In genomic region chr17:81345211-81346089, GRCh38 we compare ENCODE assay signal across 8 cellular contexts. TPM values are rescaled to one million over a fixed set of nuclear protein-coding genes. Genes with fewer than 3 reads are reported as not detected.
DNase-seq lines count a peak whose midpoint lies in the region; ATAC-seq and TF ChIP-seq lines count a peak whose summit lies in the region.

No MANE protein-coding gene starts in this region.

- H3K27ac Mint-ChIP-seq in CD8-positive, alpha-beta T cell: no peak overlapping the region
- H3K27ac Mint-ChIP-seq in activated T-helper 1 cell treated with anti-CD3 and anti-CD28 coated beads, Interleukin-12 subunit alpha, Interleukin-12 subunit beta, Interleukin-2, Interleukin-4 antibody, amounts not matched to agents 30 ng/mL and 10 ng/mL and 1 ng/mL, durations not matched to agents 14 hours and 24 hours and 36 hours: no peak overlapping the region
- H3K27ac Mint-ChIP-seq in naive thymus-derived CD8-positive, alpha-beta T cell: no peak overlapping the region

- H3K4me3 Mint-ChIP-seq in CD8-positive, alpha-beta T cell: peak overlapping the region; percentile 73
- peak overlapping the region; percentile 69 for H3K4me3 Mint-ChIP-seq in activated T-helper 1 cell treated with anti-CD3 and anti-CD28 coated beads, Interleukin-12 subunit alpha, Interleukin-12 subunit beta, Interleukin-2, Interleukin-4 antibody, amounts not matched to agents 30 ng/mL and 10 ng/mL and 1 ng/mL, durations not matched to agents 14 hours and 24 hours and 36 hours
- peak overlapping the region; percentile 61 to 83 (median 70) for H3K4me3 Mint-ChIP-seq in naive thymus-derived CD8-positive, alpha-beta T cell

- CTCF ChIA-PET in CD8-positive, alpha-beta T cell (lab: Charles Lee): interaction anchor here (1.1 kb wide), 1 partner anchor 10 kb away, joined by 3 read pairs; no protein-coding TSS in a partner anchor

- DNase-seq in CD8-positive, alpha-beta T cell: peak in 6 of 7 experiments; percentile 21 to 65 (median 38)
- DNase-seq in GM19240 (ENCODE audit: insufficient read length, low spot score) (peak; percentile 83), NCI-H774 (lab: John Stamatoyannopoulos, UW) (peak; percentile 91), fibroblast of mammary gland (ENCODE audit: low read depth) (peak; percentile 87), thoracic aorta (ENCODE audit: low spot score) (peak; percentile 53)
- peak; percentile 23 for DNase-seq in activated T-helper 1 cell treated with anti-CD3 and anti-CD28 coated beads, Interleukin-12 subunit alpha, Interleukin-12 subunit beta, Interleukin-2, Interleukin-4 antibody, amounts not matched to agents 30 ng/mL and 10 ng/mL and 1 ng/mL, durations not matched to agents 14 hours and 24 hours and 36 hours (ENCODE audit: low spot score)
- peak in 8 of 10 donors; percentile 22 to 72 (median 38) for DNase-seq in naive thymus-derived CD8-positive, alpha-beta T cell

- intact Hi-C loops in CD8-positive, alpha-beta T cell (cut with DNase I, micrococcal nuclease): loop anchor here (1.0 to 2.0 kb wide), 5 partner anchors 50 to 139 kb away; partner anchors contain the start of genes SLC38A10 (in 2 of the 2) and CEP131 (in 1 of the 2)
- intact Hi-C loops in activated T-helper 1 cell treated with anti-CD3 and anti-CD28 coated beads, Interleukin-12 subunit alpha, Interleukin-12 subunit beta, Interleukin-2, Interleukin-4 antibody, amounts not matched to agents 30 ng/mL and 10 ng/mL and 1 ng/mL, durations not matched to agents 14 hours and 24 hours and 36 hours (cut with micrococcal nuclease): loop anchor here (1.0 to 2.0 kb wide), 2 partner anchors 41 to 169 kb away; no protein-coding TSS in a partner anchor

- TF ChIP-seq CTCF in CD8-positive, alpha-beta T cell (IDR thresholded peaks at IDR 0.05): no peak
- TF ChIP-seq CTCF in fibroblast of mammary gland (conservative IDR thresholded peaks at IDR 0.05; ENCODE audit: control insufficient read depth, insufficient read depth, low read depth, low read length): no peak
- TF ChIP-seq CTCF in thoracic aorta (IDR thresholded peaks at IDR 0.05): peak; percentile 50

- ATAC-seq in CD8-positive, alpha-beta T cell: peak; percentile 12
- ATAC-seq in HG03432 (IDR thresholded peaks at IDR 0.05; ENCODE audit: unreplicated experiment) (peak; percentile 51), thoracic aorta (ENCODE audit: insufficient number of reproducible peaks, low FRiP score, low read depth) (peak; percentile 62)
- peak; percentile 39 to 44 for ATAC-seq in naive thymus-derived CD8-positive, alpha-beta T cell

- H3K4me1 ChIP-seq in CD8-positive, alpha-beta T cell (ENCODE audit: insufficient read depth, low read length): peaks cover 34% of the 10 kb centered on the region
- peaks cover 27 to 29% of the 10 kb centered on the region in 2 donors for H3K4me1 ChIP-seq in thoracic aorta (ENCODE audit: control insufficient read depth in 1 of 2, low read depth in 2 of 2)

- POLR2A ChIA-PET in CD8-positive, alpha-beta T cell (lab: Charles Lee): no interaction called here
- POLR2A ChIA-PET in naive thymus-derived CD8-positive, alpha-beta T cell (lab: Charles Lee): no interaction called here

- peaks cover 21% of the 10 kb centered on the region for H3K27me3 Mint-ChIP-seq in CD8-positive, alpha-beta T cell (ENCODE audit: low read depth)
- peaks cover 50% of the 10 kb centered on the region for H3K27me3 Mint-ChIP-seq in activated T-helper 1 cell treated with anti-CD3 and anti-CD28 coated beads, Interleukin-12 subunit alpha, Interleukin-12 subunit beta, Interleukin-2, Interleukin-4 antibody, amounts not matched to agents 30 ng/mL and 10 ng/mL and 1 ng/mL, durations not matched to agents 14 hours and 24 hours and 36 hours (ENCODE audit: insufficient read depth)
- peaks cover 16 to 57% (median 22%) of the 10 kb centered on the region in 5 donors for H3K27me3 Mint-ChIP-seq in naive thymus-derived CD8-positive, alpha-beta T cell

- no peaks in the 10 kb centered on the region for H3K36me3 ChIP-seq in CD8-positive, alpha-beta T cell (ENCODE audit: insufficient read depth, low read length)
- no peaks in the 10 kb centered on the region for H3K36me3 ChIP-seq in thoracic aorta

- H3K9me3 Mint-ChIP-seq in CD8-positive, alpha-beta T cell: no peaks in the 10 kb centered on the region
- H3K9me3 Mint-ChIP-seq in activated T-helper 1 cell treated with anti-CD3 and anti-CD28 coated beads, Interleukin-12 subunit alpha, Interleukin-12 subunit beta, Interleukin-2, Interleukin-4 antibody, amounts not matched to agents 30 ng/mL and 10 ng/mL and 1 ng/mL, durations not matched to agents 14 hours and 24 hours and 36 hours: no peaks in the 10 kb centered on the region
- no peaks in the 10 kb centered on the region for H3K9me3 Mint-ChIP-seq in naive thymus-derived CD8-positive, alpha-beta T cell

- H3K27me3 ChIP-seq in CD8-positive, alpha-beta T cell (ENCODE audit: insufficient read depth, low read length): peaks cover 40% of the 10 kb centered on the region
- no peaks in the 10 kb centered on the region for H3K27me3 ChIP-seq in thoracic aorta (replicated peaks; ENCODE audit: insufficient read depth)

- peaks cover 21% of the 10 kb centered on the region for H3K4me1 Mint-ChIP-seq in CD8-positive, alpha-beta T cell (ENCODE audit: low read depth)
- H3K4me1 Mint-ChIP-seq in activated T-helper 1 cell treated with anti-CD3 and anti-CD28 coated beads, Interleukin-12 subunit alpha, Interleukin-12 subunit beta, Interleukin-2, Interleukin-4 antibody, amounts not matched to agents 30 ng/mL and 10 ng/mL and 1 ng/mL, durations not matched to agents 14 hours and 24 hours and 36 hours (ENCODE audit: low read depth): peaks cover 6% of the 10 kb centered on the region
- H3K4me1 Mint-ChIP-seq in naive thymus-derived CD8-positive, alpha-beta T cell: peaks cover 8 to 32% (median 24%) of the 10 kb centered on the region in 4 donors

- H3K36me3 Mint-ChIP-seq in CD8-positive, alpha-beta T cell: no peaks in the 10 kb centered on the region
- peaks cover 5% of the 10 kb centered on the region for H3K36me3 Mint-ChIP-seq in activated T-helper 1 cell treated with anti-CD3 and anti-CD28 coated beads, Interleukin-12 subunit alpha, Interleukin-12 subunit beta, Interleukin-2, Interleukin-4 antibody, amounts not matched to agents 30 ng/mL and 10 ng/mL and 1 ng/mL, durations not matched to agents 14 hours and 24 hours and 36 hours (ENCODE audit: low read depth)
- peaks cover 0 to 7% (median 3%) of the 10 kb centered on the region in 3 donors for H3K36me3 Mint-ChIP-seq in naive thymus-derived CD8-positive, alpha-beta T cell

- H3K9me3 ChIP-seq in CD8-positive, alpha-beta T cell (ENCODE audit: low read length): no peaks in the 10 kb centered on the region
- H3K9me3 ChIP-seq in thoracic aorta: no peaks in the 10 kb centered on the region

- peak overlapping the region; percentile 39 for H3K4me3 ChIP-seq in CD8-positive, alpha-beta T cell (ENCODE audit: low read depth, low read length)
- H3K4me3 ChIP-seq in fibroblast of mammary gland (ENCODE audit: control insufficient read depth, low read depth, low read length) (peak overlapping the region; percentile 95), thoracic aorta (peak overlapping the region; percentile 90)

- H3K27ac ChIP-seq in CD8-positive, alpha-beta T cell (ENCODE audit: low read depth, low read length): no peak overlapping the region
- H3K27ac ChIP-seq in thoracic aorta: peak overlapping the region; percentile 94 to 96

RNA-seq across cellular contexts. Expression of gene BAHCC1, which starts 49.8 kb away (rescaled TPM):
- total RNA-seq in CD8-positive, alpha-beta T cell: under 1 TPM; 0.08 to 0.24 TPM
- total RNA-seq in activated T-helper 1 cell treated with anti-CD3 and anti-CD28 coated beads, Interleukin-12 subunit alpha, Interleukin-12 subunit beta, Interleukin-2, Interleukin-4 antibody, amounts not matched to agents 30 ng/mL and 10 ng/mL and 1 ng/mL, durations not matched to agents 14 hours and 24 hours and 36 hours: 0.02 and 0.08 TPM in 2 replicates
- total RNA-seq in naive thymus-derived CD8-positive, alpha-beta T cell: not detected
- polyA plus RNA-seq in naive thymus-derived CD8-positive, alpha-beta T cell: not detected
- 10 to 100 TPM; 41.2 to 69.6 TPM for total RNA-seq in thoracic aorta

RNA-seq across cellular contexts. Expression of gene SLC38A10, which starts 50.3 kb away (rescaled TPM):
- total RNA-seq in CD8-positive, alpha-beta T cell: 10 to 100 TPM; 16.1 to 17.4 TPM
- 99.7 and 101 TPM in 2 replicates for total RNA-seq in activated T-helper 1 cell treated with anti-CD3 and anti-CD28 coated beads, Interleukin-12 subunit alpha, Interleukin-12 subunit beta, Interleukin-2, Interleukin-4 antibody, amounts not matched to agents 30 ng/mL and 10 ng/mL and 1 ng/mL, durations not matched to agents 14 hours and 24 hours and 36 hours
- 10 to 100 TPM; 59.3 to 60.9 TPM for total RNA-seq in naive thymus-derived CD8-positive, alpha-beta T cell
- 10 to 100 TPM; 32.6 to 53.8 (median 39.7) TPM for polyA plus RNA-seq in naive thymus-derived CD8-positive, alpha-beta T cell
- total RNA-seq in thoracic aorta: 100 to 1,000 TPM in 1 of 2 donors, 10 to 100 TPM in 1; 83.0 to 129 TPM

Comparison
In these comparisons a context has a peak if more than half of its experiments do, and no peak if none do; other contexts are left out.
1. ATAC-seq: peak in every context shown above with its lines; median percentile 62 in thoracic aorta; 51 in HG03432; 42 in naive thymus-derived CD8-positive, alpha-beta T cell; 12 in CD8-positive, alpha-beta T cell.
2. DNase-seq: peak in every context shown above with its lines; median percentile 91 in NCI-H774; 87 in fibroblast of mammary gland; 83 in GM19240; 53 in thoracic aorta; 38 in naive thymus-derived CD8-positive, alpha-beta T cell; 38 in CD8-positive, alpha-beta T cell; 23 in activated T-helper 1 cell treated with anti-CD3 and anti-CD28 coated beads, Interleukin-12 subunit alpha, Interleukin-12 subunit beta, Interleukin-2, Interleukin-4 antibody, amounts not matched to agents 30 ng/mL and 10 ng/mL and 1 ng/mL, durations not matched to agents 14 hours and 24 hours and 36 hours.
3. H3K4me3 ChIP-seq: peak in every context shown above with its lines; median percentile 95 in fibroblast of mammary gland; 90 in thoracic aorta; 39 in CD8-positive, alpha-beta T cell.
4. RNA of gene BAHCC1, which starts 49.8 kb away (total RNA-seq): 41.2 to 69.6 TPM in thoracic aorta; 0.08 to 0.24 TPM in CD8-positive, alpha-beta T cell, 0.02 to 0.08 TPM in activated T-helper 1 cell treated with anti-CD3 and anti-CD28 coated beads, Interleukin-12 subunit alpha, Interleukin-12 subunit beta, Interleukin-2, Interleukin-4 antibody, amounts not matched to agents 30 ng/mL and 10 ng/mL and 1 ng/mL, durations not matched to agents 14 hours and 24 hours and 36 hours and not detected in naive thymus-derived CD8-positive, alpha-beta T cell; every median in the first group is over 10 times any median in the second.
5. Peak in every context shown above with its lines, with median percentiles within 50 percentile points of each other: H3K4me3 Mint-ChIP-seq.